In the genomic region with DNA sequence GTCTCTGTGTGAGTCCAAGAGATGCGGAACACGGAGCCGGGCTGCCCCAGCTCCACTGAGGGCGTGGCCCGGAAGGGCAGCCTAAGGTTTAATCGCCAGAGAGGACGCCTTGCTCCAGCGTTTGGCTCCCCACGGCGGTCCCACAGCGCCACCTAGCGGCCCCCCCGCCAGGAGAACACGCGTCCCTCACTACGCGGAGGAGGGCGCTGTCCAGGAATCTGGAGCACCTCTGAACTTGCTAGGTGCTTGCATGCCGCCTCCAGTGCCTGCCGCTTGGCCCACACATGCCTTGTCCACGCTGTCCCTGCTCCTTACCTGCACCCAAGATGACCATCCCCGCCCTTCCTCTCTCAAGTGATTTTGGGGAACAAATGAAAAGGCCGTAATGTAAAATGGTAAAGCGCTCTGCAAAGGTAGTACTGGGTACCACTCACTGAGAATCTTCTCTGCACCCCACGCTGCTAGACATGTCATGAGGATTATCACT, we compare ENCODE assay signal across 8 cellular contexts. TPM values are rescaled to one million over a fixed set of nuclear protein-coding genes. Genes with fewer than 3 reads are reported as not detected.
DNase-seq lines count a peak whose midpoint lies in the region; ATAC-seq, FAIRE-seq and TF ChIP-seq lines count a peak whose summit lies in the region.

No MANE protein-coding gene starts in this region.

- peaks cover 18% of the 10 kb centered on the region for H3K4me1 Mint-ChIP-seq in activated T-cell treated with anti-CD3 and anti-CD28 coated beads, Interleukin-2, amount 50 U/mL, for 72 hours (ENCODE audit: low read depth)
- peaks cover 8% of the 10 kb centered on the region for H3K4me1 Mint-ChIP-seq in neural progenitor cell

- no peaks in the 10 kb centered on the region for H3K9me3 Mint-ChIP-seq in activated T-cell treated with anti-CD3 and anti-CD28 coated beads, Interleukin-2, amount 50 U/mL, for 72 hours
- no peaks in the 10 kb centered on the region for H3K9me3 Mint-ChIP-seq in neural progenitor cell

- no peaks in the 10 kb centered on the region for H3K4me1 ChIP-seq in neural progenitor cell

- no peak overlapping the region for H3K27ac ChIP-seq in neural progenitor cell

- no peaks in the 10 kb centered on the region for H3K9me3 ChIP-seq in neural progenitor cell (ENCODE audit: low read depth)

- no peak overlapping the region for H3K9ac ChIP-seq in neural progenitor cell

- H3F3A ChIP-seq in neural progenitor cell (ENCODE audit: low read depth): no peaks in the 10 kb centered on the region

- no peak for FAIRE-seq in RCC 7860 (lab: Jason Lieb, UNC)

- H4K20me1 ChIP-seq in neural progenitor cell (ENCODE audit: low read depth): no peaks in the 10 kb centered on the region

- H3K36me3 Mint-ChIP-seq in activated T-cell treated with anti-CD3 and anti-CD28 coated beads, Interleukin-2, amount 50 U/mL, for 72 hours (ENCODE audit: insufficient read depth in 2 of 2): no peaks in the 10 kb centered on the region
- no peaks in the 10 kb centered on the region for H3K36me3 Mint-ChIP-seq in neural progenitor cell

- H3K4me3 ChIP-seq in fibroblast of pulmonary artery (replicated peaks; ENCODE audit: low read depth, low read length): no peak overlapping the region
- H3K4me3 ChIP-seq in neural progenitor cell: peak overlapping the region; percentile 27

- H3K4me2 ChIP-seq in neural progenitor cell: peak overlapping the region; percentile 72

- H3K27me3 Mint-ChIP-seq in activated T-cell treated with anti-CD3 and anti-CD28 coated beads, Interleukin-2, amount 50 U/mL, for 72 hours (ENCODE audit: low read depth): peaks cover 19% of the 10 kb centered on the region
- H3K27me3 Mint-ChIP-seq in neural progenitor cell (ENCODE audit: insufficient read depth, low read depth): peaks cover 34% of the 10 kb centered on the region

- peaks cover 66% of the 10 kb centered on the region for H3K27me3 ChIP-seq in neural progenitor cell

- in situ Hi-C loops in KBM-7 (cut with MboI; ENCODE audit: low pct_unique_long_range_greater_than_20kb, low sequenced_read_pairs): no loop called here

- H3K4me3 Mint-ChIP-seq in activated T-cell treated with anti-CD3 and anti-CD28 coated beads, Interleukin-2, amount 50 U/mL, for 72 hours: peak overlapping the region; percentile 55 to 76
- peak overlapping the region; percentile 74 for H3K4me3 Mint-ChIP-seq in neural progenitor cell

- DNase-seq in EL: peak; percentile 80
- peak; percentile 89 for DNase-seq in KBM-7
- DNase-seq in RCC 7860 (ENCODE audit: low spot score): peak; percentile 70
- peak; percentile 91 to 94 for DNase-seq in activated T-cell treated with anti-CD3 and anti-CD28 coated beads, Interleukin-2, amount 50 U/mL, for 72 hours
- peak; percentile 82 for DNase-seq in fibroblast of pulmonary artery (ENCODE audit: low read depth)
- peak; percentile 93 for DNase-seq in neural progenitor cell (ENCODE audit: low spot score)
- peak; percentile 58 for DNase-seq in stromal cell of bone marrow (ENCODE audit: low read depth)

- peak overlapping the region; percentile 78 for H2AFZ ChIP-seq in neural progenitor cell (replicated peaks)

- no peaks in the 10 kb centered on the region for H3K79me2 ChIP-seq in neural progenitor cell (ENCODE audit: low read depth)

- no peak overlapping the region for H3K27ac Mint-ChIP-seq in activated T-cell treated with anti-CD3 and anti-CD28 coated beads, Interleukin-2, amount 50 U/mL, for 72 hours
- H3K27ac Mint-ChIP-seq in neural progenitor cell: no peak overlapping the region

- peak; percentile 94 for ATAC-seq in GM21825 (IDR thresholded peaks at IDR 0.05; ENCODE audit: unreplicated experiment)
- peak; percentile 98 for ATAC-seq in activated T-cell treated with anti-CD3 and anti-CD28 coated beads, Interleukin-2, amount 50 U/mL, for 72 hours (replicated peaks in 1 of 2)

- H3K36me3 ChIP-seq in neural progenitor cell: no peaks in the 10 kb centered on the region

- peak; percentile 98 for TF ChIP-seq CTCF in fibroblast of pulmonary artery (IDR thresholded peaks at IDR 0.05; ENCODE audit: low read length, missing control alignments)
- TF ChIP-seq CTCF in neural progenitor cell (IDR thresholded peaks at IDR 0.05): peak; percentile 99

RNA-seq across cellular contexts. Expression of a gene that starts 14.4 kb away (rescaled TPM):
- total RNA-seq in activated T-cell treated with anti-CD3 and anti-CD28 coated beads, Interleukin-2, amount 50 U/mL, for 72 hours: 10 to 100 TPM; 61.7 to 67.5 TPM
- 54.3 and 85.8 TPM in 2 replicates for total RNA-seq in neural progenitor cell (ENCODE audit: low replicate concordance)
